In genomic region chr11:74988541-74989268, GRCh38 we compare ENCODE assay signal across 8 cellular contexts. TPM values are rescaled to one million over a fixed set of nuclear protein-coding genes. Genes with fewer than 3 reads are reported as not detected.
DNase-seq lines count a peak whose midpoint lies in the region; ATAC-seq lines count a peak whose summit lies in the region.

Gene NEU3 (plus strand): TSS chr11:74988933. CDS start chr11:74989061, 128 bp downstream.

- DNase-seq in AML-193 (lab: John Stamatoyannopoulos, UW) (peak; percentile 72 to 86), NCI-H446 (lab: John Stamatoyannopoulos, UW) (peak; percentile 63 to 89), cerebellum (ENCODE audit: low spot score) (peak; percentile 86), kidney tubule cell (ENCODE audit: low spot score) (peak; percentile 86)
- peak; percentile 75 for DNase-seq in activated CD4-positive, alpha-beta T cell treated with anti-CD3 and anti-CD28 coated beads for 1 hour
- peak; percentile 75 to 78 for DNase-seq in stimulated activated CD4-positive, alpha-beta T cell treated with anti-CD3 and anti-CD28 coated beads, Interleukin-1b, Interleukin-23, amount 100 ng/mL, for 4 hours (ENCODE audit: low read depth in 2 of 2)

- peak; percentile 86 for ATAC-seq in GM19035 (IDR thresholded peaks at IDR 0.05; ENCODE audit: unreplicated experiment)
- ATAC-seq in HG03354 (IDR thresholded peaks at IDR 0.05; ENCODE audit: poor library complexity, severe bottlenecking, unreplicated experiment) = peak; percentile 87

RNA-seq across cellular contexts. Expression of gene NEU3, which starts in this region (rescaled TPM):
- 19.3 TPM for total RNA-seq in cerebellum

Comparison
In these comparisons a context has a peak if more than half of its experiments do, and no peak if none do; other contexts are left out.
1. Peak in every context shown above with its lines: DNase-seq and ATAC-seq.